Comparison of ENCODE assay signal across 8 cellular contexts in the genomic region with DNA sequence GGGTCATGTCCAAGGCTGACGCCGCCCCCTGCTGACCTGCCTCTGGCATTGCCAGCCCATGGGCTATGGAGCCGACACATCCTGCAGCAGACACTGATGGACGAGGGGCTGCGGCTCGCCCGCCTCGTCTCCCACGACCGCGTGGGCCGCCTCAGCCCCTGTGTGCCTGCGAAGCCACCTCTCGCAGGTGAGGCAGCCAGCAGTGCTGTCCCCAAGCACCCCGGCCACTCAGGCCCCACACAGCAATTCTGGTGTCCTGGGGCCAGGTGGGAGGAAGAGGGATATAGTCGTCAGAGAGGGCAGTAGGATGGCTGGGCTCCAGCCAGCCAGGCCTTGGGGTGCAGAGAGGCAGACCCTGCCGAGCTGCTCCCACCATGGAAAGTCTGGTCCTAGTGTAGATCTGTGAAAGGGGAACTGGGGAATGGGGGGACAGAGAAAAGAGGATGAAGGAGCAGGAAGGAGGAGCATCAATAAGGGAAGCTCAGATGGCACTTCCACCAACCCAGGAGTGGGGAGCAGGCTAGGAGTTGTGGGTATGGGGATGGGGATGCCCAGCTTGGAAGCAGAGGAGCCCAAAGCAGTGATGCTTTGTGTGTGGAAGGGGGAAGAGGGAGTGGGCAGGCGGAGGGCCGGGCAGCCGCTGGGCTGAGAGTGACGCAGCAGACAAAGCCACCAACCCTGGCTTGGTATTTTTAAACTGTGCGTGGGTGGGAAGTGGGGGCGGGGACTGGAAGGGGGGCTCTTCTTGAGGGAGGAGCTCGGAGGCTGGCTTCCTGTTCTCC. TPM values are rescaled to one million over a fixed set of nuclear protein-coding genes. Genes with fewer than 3 reads are reported as not detected.
DNase-seq lines count a peak whose midpoint lies in the region; ATAC-seq and TF ChIP-seq lines count a peak whose summit lies in the region.

No MANE protein-coding gene starts in this region.

- no peaks in the 10 kb centered on the region for H3K27me3 ChIP-seq in osteoblast (ENCODE audit: insufficient read depth, low read length)

- peaks cover 48% of the 10 kb centered on the region for H4K20me1 ChIP-seq in osteoblast (ENCODE audit: insufficient read depth, low read length)

- no peaks in the 10 kb centered on the region for H3K9me3 ChIP-seq in osteoblast (ENCODE audit: low read depth, low read length)

- ATAC-seq in HG03095 (IDR thresholded peaks at IDR 0.05; ENCODE audit: unreplicated experiment), result no peak

- peak overlapping the region; percentile 83 for H3K4me3 Mint-ChIP-seq in activated T-helper 1 cell treated with anti-CD3 and anti-CD28 coated beads, Interleukin-12 subunit alpha, Interleukin-12 subunit beta, Interleukin-2, Interleukin-4 antibody, amounts not matched to agents 30 ng/mL and 10 ng/mL and 1 ng/mL, durations not matched to agents 14 hours and 24 hours and 36 hours
- H3K4me3 Mint-ChIP-seq in type B pancreatic cell, result peak overlapping the region; percentile 81

- H3K4me1 ChIP-seq in osteoblast (ENCODE audit: insufficient read depth, low read length), result peaks cover 56% of the 10 kb centered on the region

- peaks cover 68% of the 10 kb centered on the region for H3K4me1 Mint-ChIP-seq in activated T-helper 1 cell treated with anti-CD3 and anti-CD28 coated beads, Interleukin-12 subunit alpha, Interleukin-12 subunit beta, Interleukin-2, Interleukin-4 antibody, amounts not matched to agents 30 ng/mL and 10 ng/mL and 1 ng/mL, durations not matched to agents 14 hours and 24 hours and 36 hours (ENCODE audit: low read depth)
- peaks cover 39% of the 10 kb centered on the region for H3K4me1 Mint-ChIP-seq in type B pancreatic cell (ENCODE audit: unreplicated experiment)

- H3K27me3 Mint-ChIP-seq in activated T-helper 1 cell treated with anti-CD3 and anti-CD28 coated beads, Interleukin-12 subunit alpha, Interleukin-12 subunit beta, Interleukin-2, Interleukin-4 antibody, amounts not matched to agents 30 ng/mL and 10 ng/mL and 1 ng/mL, durations not matched to agents 14 hours and 24 hours and 36 hours (ENCODE audit: insufficient read depth), result peaks cover 2% of the 10 kb centered on the region
- no peaks in the 10 kb centered on the region for H3K27me3 Mint-ChIP-seq in type B pancreatic cell

- TF ChIP-seq CTCF in fibroblast of the aortic adventitia (IDR thresholded peaks at IDR 0.05; ENCODE audit: insufficient read depth, low read length) (peak; percentile 64), osteoblast (IDR thresholded peaks at IDR 0.05; ENCODE audit: extremely low read depth, low read depth, low read length) (peak; percentile 50), type B pancreatic cell (conservative IDR thresholded peaks at IDR 0.05) (peak; percentile 75)

- H3K27ac Mint-ChIP-seq in activated T-helper 1 cell treated with anti-CD3 and anti-CD28 coated beads, Interleukin-12 subunit alpha, Interleukin-12 subunit beta, Interleukin-2, Interleukin-4 antibody, amounts not matched to agents 30 ng/mL and 10 ng/mL and 1 ng/mL, durations not matched to agents 14 hours and 24 hours and 36 hours, result peak overlapping the region; percentile 93
- peak overlapping the region; percentile 97 for H3K27ac Mint-ChIP-seq in type B pancreatic cell

- intact Hi-C loops in activated T-helper 1 cell treated with anti-CD3 and anti-CD28 coated beads, Interleukin-12 subunit alpha, Interleukin-12 subunit beta, Interleukin-2, Interleukin-4 antibody, amounts not matched to agents 30 ng/mL and 10 ng/mL and 1 ng/mL, durations not matched to agents 14 hours and 24 hours and 36 hours (cut with micrococcal nuclease), result loop anchor here (1.0 kb wide), 3 partner anchors 17 to 29 kb away; no protein-coding TSS in a partner anchor

- H3K4me3 ChIP-seq in fibroblast of the aortic adventitia (ENCODE audit: low read depth, low read length) (peak overlapping the region; percentile 14), osteoblast (ENCODE audit: insufficient read depth, low read length) (peak overlapping the region; percentile 49)

- peaks cover 68% of the 10 kb centered on the region for H3K36me3 ChIP-seq in osteoblast (ENCODE audit: insufficient read depth, low read length)

- peak overlapping the region; percentile 56 for H3K4me2 ChIP-seq in osteoblast (ENCODE audit: insufficient read depth, low read length)

- peak; percentile 41 for DNase-seq in SIG-M5 treated with dmso at 0.1 percent for 504 hours (lab: John Stamatoyannopoulos, UW; ENCODE audit: unreplicated experiment)
- no peak for DNase-seq in SIG-M5 (lab: John Stamatoyannopoulos, UW)
- peak; percentile 26 for DNase-seq in NOMO-1 treated with DMSO at 0.1 percent for 48 hours (lab: John Stamatoyannopoulos, UW; ENCODE audit: unreplicated experiment)
- peak; percentile 34 for DNase-seq in activated T-helper 1 cell treated with anti-CD3 and anti-CD28 coated beads, Interleukin-12 subunit alpha, Interleukin-12 subunit beta, Interleukin-2, Interleukin-4 antibody, amounts not matched to agents 30 ng/mL and 10 ng/mL and 1 ng/mL, durations not matched to agents 14 hours and 24 hours and 36 hours (ENCODE audit: low spot score)
- DNase-seq in fibroblast of the aortic adventitia (ENCODE audit: low read depth), result peak; percentile 85
- DNase-seq in osteoblast (ENCODE audit: insufficient read length, low spot score, missing footprints), result peak; percentile 99
- DNase-seq in type B pancreatic cell (ENCODE audit: extremely low spot score, unreplicated experiment), result no peak

- peaks cover 42% of the 10 kb centered on the region for H3K79me2 ChIP-seq in osteoblast (ENCODE audit: insufficient read depth, low read length)

- H2AFZ ChIP-seq in osteoblast (ENCODE audit: low read length), result no peak overlapping the region

- H3K9me3 Mint-ChIP-seq in activated T-helper 1 cell treated with anti-CD3 and anti-CD28 coated beads, Interleukin-12 subunit alpha, Interleukin-12 subunit beta, Interleukin-2, Interleukin-4 antibody, amounts not matched to agents 30 ng/mL and 10 ng/mL and 1 ng/mL, durations not matched to agents 14 hours and 24 hours and 36 hours, result no peaks in the 10 kb centered on the region
- no peaks in the 10 kb centered on the region for H3K9me3 Mint-ChIP-seq in type B pancreatic cell

- peak overlapping the region; percentile 65 for H3K27ac ChIP-seq in osteoblast (ENCODE audit: low read depth, low read length)

- peaks cover 65% of the 10 kb centered on the region for H3K36me3 Mint-ChIP-seq in activated T-helper 1 cell treated with anti-CD3 and anti-CD28 coated beads, Interleukin-12 subunit alpha, Interleukin-12 subunit beta, Interleukin-2, Interleukin-4 antibody, amounts not matched to agents 30 ng/mL and 10 ng/mL and 1 ng/mL, durations not matched to agents 14 hours and 24 hours and 36 hours (ENCODE audit: low read depth)
- H3K36me3 Mint-ChIP-seq in type B pancreatic cell, result peaks cover 22% of the 10 kb centered on the region

RNA-seq across cellular contexts. Expression of gene NAB2, which starts 4.7 kb away (rescaled TPM):
- 73.6 and 80.3 TPM in 2 replicates for total RNA-seq in activated T-helper 1 cell treated with anti-CD3 and anti-CD28 coated beads, Interleukin-12 subunit alpha, Interleukin-12 subunit beta, Interleukin-2, Interleukin-4 antibody, amounts not matched to agents 30 ng/mL and 10 ng/mL and 1 ng/mL, durations not matched to agents 14 hours and 24 hours and 36 hours
- total RNA-seq in fibroblast of the aortic adventitia (ENCODE audit: low replicate concordance), result 41.8 and 54.2 TPM in 2 replicates
- total RNA-seq in osteoblast, result 53.6 and 70.9 TPM in 2 replicates
- 48.3 and 49.7 TPM in 2 replicates for total RNA-seq in type B pancreatic cell (ENCODE audit: low replicate concordance)

RNA-seq across cellular contexts. Expression of gene NEMP1, which starts 15.0 kb away (rescaled TPM):
- 70.2 and 71.7 TPM in 2 replicates for total RNA-seq in activated T-helper 1 cell treated with anti-CD3 and anti-CD28 coated beads, Interleukin-12 subunit alpha, Interleukin-12 subunit beta, Interleukin-2, Interleukin-4 antibody, amounts not matched to agents 30 ng/mL and 10 ng/mL and 1 ng/mL, durations not matched to agents 14 hours and 24 hours and 36 hours
- total RNA-seq in fibroblast of the aortic adventitia (ENCODE audit: low replicate concordance) (4.7 and 25.0 TPM in 2 replicates), osteoblast (6.5 and 7.7 TPM in 2 replicates), type B pancreatic cell (ENCODE audit: low replicate concordance) (17.4 and 32.0 TPM in 2 replicates)

RNA-seq across cellular contexts. Expression of gene STAT6, which starts 17.6 kb away (rescaled TPM):
- 306 and 318 TPM in 2 replicates for total RNA-seq in activated T-helper 1 cell treated with anti-CD3 and anti-CD28 coated beads, Interleukin-12 subunit alpha, Interleukin-12 subunit beta, Interleukin-2, Interleukin-4 antibody, amounts not matched to agents 30 ng/mL and 10 ng/mL and 1 ng/mL, durations not matched to agents 14 hours and 24 hours and 36 hours
- total RNA-seq in fibroblast of the aortic adventitia (ENCODE audit: low replicate concordance), result 89.0 and 102 TPM in 2 replicates
- total RNA-seq in osteoblast, result 149 and 167 TPM in 2 replicates
- 83.4 and 167 TPM in 2 replicates for total RNA-seq in type B pancreatic cell (ENCODE audit: low replicate concordance)

RNA-seq across cellular contexts. Expression of gene LRP1, which starts 34.7 kb away (rescaled TPM):
- 0.26 and 0.73 TPM in 2 replicates for total RNA-seq in activated T-helper 1 cell treated with anti-CD3 and anti-CD28 coated beads, Interleukin-12 subunit alpha, Interleukin-12 subunit beta, Interleukin-2, Interleukin-4 antibody, amounts not matched to agents 30 ng/mL and 10 ng/mL and 1 ng/mL, durations not matched to agents 14 hours and 24 hours and 36 hours
- total RNA-seq in fibroblast of the aortic adventitia (ENCODE audit: low replicate concordance) (381 and 541 TPM in 2 replicates), osteoblast (744 and 789 TPM in 2 replicates), type B pancreatic cell (ENCODE audit: low replicate concordance) (96.4 and 138 TPM in 2 replicates)

RNA-seq across cellular contexts. Expression of gene MYO1A, which starts 43.7 kb away (rescaled TPM):
- total RNA-seq in activated T-helper 1 cell treated with anti-CD3 and anti-CD28 coated beads, Interleukin-12 subunit alpha, Interleukin-12 subunit beta, Interleukin-2, Interleukin-4 antibody, amounts not matched to agents 30 ng/mL and 10 ng/mL and 1 ng/mL, durations not matched to agents 14 hours and 24 hours and 36 hours, result 1.1 and 2.6 TPM in 2 replicates
- total RNA-seq in fibroblast of the aortic adventitia (ENCODE audit: low replicate concordance), result 0.09 and 3.4 TPM in 2 replicates
- under 0.01 TPM in 1 of 2 replicates, not detected in the other for total RNA-seq in osteoblast
- 4.3 and 19.4 TPM in 2 replicates for total RNA-seq in type B pancreatic cell (ENCODE audit: low replicate concordance)

Comparison
In these comparisons a context has a peak if more than half of its experiments do, and no peak if none do; other contexts are left out.
1. DNase-seq: peak in SIG-M5 treated with dmso at 0.1 percent for 504 hours (single experiment), NOMO-1 treated with DMSO at 0.1 percent for 48 hours (single experiment), activated T-helper 1 cell treated with anti-CD3 and anti-CD28 coated beads, Interleukin-12 subunit alpha, Interleukin-12 subunit beta, Interleukin-2, Interleukin-4 antibody, amounts not matched to agents 30 ng/mL and 10 ng/mL and 1 ng/mL, durations not matched to agents 14 hours and 24 hours and 36 hours (single experiment), fibroblast of the aortic adventitia (single experiment) and osteoblast (single experiment); none in SIG-M5 (single experiment) and type B pancreatic cell (single experiment).
2. Peak in every context shown above with its lines, with median percentiles within 50 percentile points of each other: CTCF ChIP-seq.